1 cellular context compared by ENCODE assay signal in genomic region chr1:73839922-73840321, GRCh38.
TF ChIP-seq lines count a peak whose summit lies in the region.

No MANE protein-coding gene starts in this region.

TF ChIP-seq in GM23338, 12 proteins besides CTCF, POLR2A, EP300 and RAD21 (continued from another document):
- TF ChIP-seq EZH2 (IDR thresholded peaks at IDR 0.05; ENCODE audit: low read depth, unreplicated experiment), result no peak
- TF ChIP-seq STAT1 (IDR thresholded peaks at IDR 0.05; ENCODE audit: unreplicated experiment), result no peak
- no peak for TF ChIP-seq CREB1 (CRISPR knock-in tag; IDR thresholded peaks at IDR 0.05; ENCODE audit: low read depth)
- no peak for TF ChIP-seq EZH2phosphoT487 (IDR thresholded peaks at IDR 0.05; ENCODE audit: unreplicated experiment)
